Comparison of ENCODE assay signal across 8 cellular contexts in genomic region chr10:101161494-101162299, GRCh38. TPM values are rescaled to one million over a fixed set of nuclear protein-coding genes. Genes with fewer than 3 reads are reported as not detected.
DNase-seq lines count a peak whose midpoint lies in the region; ATAC-seq and TF ChIP-seq lines count a peak whose summit lies in the region.

No MANE protein-coding gene starts in this region.

- H3K4me3 ChIP-seq in DOHH2 (ENCODE audit: low read length): no peak overlapping the region
- H3K4me3 ChIP-seq in SJCRH30: peak overlapping the region; percentile 42
- peak overlapping the region; percentile 18 for H3K4me3 ChIP-seq in suprapubic skin

- no peak for TF ChIP-seq EP300 in suprapubic skin (IDR thresholded peaks at IDR 0.05)

- DNase-seq in Kasumi-1 (lab: John Stamatoyannopoulos, UW): peak; percentile 91 to 95
- peak; percentile 73 to 96 for DNase-seq in SJCRH30
- DNase-seq in activated effector memory CD4-positive, alpha-beta T cell treated with anti-CD3 and anti-CD28 coated beads, Interleukin-2, amount 50 U/mL, for 16 hours: peak; percentile 89
- peak; percentile 78 for DNase-seq in germinal center (ENCODE audit: low spot score)
- DNase-seq in osteocyte (ENCODE audit: extremely low spot score, unreplicated experiment): peak; percentile 90
- DNase-seq in suprapubic skin (ENCODE audit: low spot score in 2 of 2): peak in 1 of 2 donors; percentile 66

- no peaks in the 10 kb centered on the region for H3F3A ChIP-seq in DOHH2 (ENCODE audit: control insufficient read depth, insufficient read depth)

- no peaks in the 10 kb centered on the region for H3K9me2 ChIP-seq in DOHH2 (replicated peaks; ENCODE audit: control insufficient read depth, low read length)

- H3K27me3 ChIP-seq in DOHH2 (ENCODE audit: control insufficient read depth, low read length): peaks cover 52% of the 10 kb centered on the region
- peaks cover 9% of the 10 kb centered on the region for H3K27me3 ChIP-seq in SJCRH30
- H3K27me3 ChIP-seq in suprapubic skin: peaks cover 75% of the 10 kb centered on the region

- H3K4me1 Mint-ChIP-seq in osteocyte (ENCODE audit: unreplicated experiment): peaks cover 4% of the 10 kb centered on the region

- TF ChIP-seq CTCF in DOHH2 (IDR thresholded peaks at IDR 0.05; ENCODE audit: low read depth, low read length, poor library complexity, severe bottlenecking) (peak; percentile 98), osteocyte (IDR thresholded peaks at IDR 0.05) (peak; percentile 96), suprapubic skin (IDR thresholded peaks at IDR 0.05) (peak; percentile 73 to 95)

- H3K27ac Mint-ChIP-seq in osteocyte (ENCODE audit: unreplicated experiment): no peak overlapping the region

- H4K20me1 ChIP-seq in DOHH2 (ENCODE audit: control insufficient read depth, insufficient read depth, low read depth, low read length): no peaks in the 10 kb centered on the region

- H3K79me2 ChIP-seq in DOHH2 (ENCODE audit: control insufficient read depth, low read length): no peaks in the 10 kb centered on the region

- TF ChIP-seq POLR2A in suprapubic skin (IDR thresholded peaks at IDR 0.05): no peak

- H3K4me3 Mint-ChIP-seq in osteocyte (ENCODE audit: unreplicated experiment): peak overlapping the region; percentile 55

- H3K36me3 ChIP-seq in DOHH2 (ENCODE audit: control insufficient read depth, low read length) (no peaks in the 10 kb centered on the region), SJCRH30 (no peaks in the 10 kb centered on the region), suprapubic skin (no peaks in the 10 kb centered on the region)

- no peaks in the 10 kb centered on the region for H3K9me3 Mint-ChIP-seq in osteocyte (ENCODE audit: unreplicated experiment)

- H3K27ac ChIP-seq in DOHH2 (ENCODE audit: low read depth, low read length) (no peak overlapping the region), SJCRH30 (no peak overlapping the region), suprapubic skin (no peak overlapping the region)

- ATAC-seq in GM21447 (IDR thresholded peaks at IDR 0.05; ENCODE audit: unreplicated experiment): no peak

- H3K4me2 ChIP-seq in DOHH2 (ENCODE audit: low read length): no peak overlapping the region; the same call in 1 of the 2 replicates

- peaks cover 78% of the 10 kb centered on the region for H3K27me3 Mint-ChIP-seq in osteocyte (ENCODE audit: unreplicated experiment)

- H3K4me1 ChIP-seq in DOHH2 (ENCODE audit: control insufficient read depth, low read length) (peaks cover 13% of the 10 kb centered on the region), SJCRH30 (peaks cover 7% of the 10 kb centered on the region), suprapubic skin (peaks cover 6% of the 10 kb centered on the region)

- H3K9me3 ChIP-seq in DOHH2 (ENCODE audit: control insufficient read depth, insufficient read depth, low read length) (no peaks in the 10 kb centered on the region), SJCRH30 (replicated peaks) (no peaks in the 10 kb centered on the region), suprapubic skin (no peaks in the 10 kb centered on the region)

- no peaks in the 10 kb centered on the region for H3K36me3 Mint-ChIP-seq in osteocyte (ENCODE audit: unreplicated experiment)

- WGBS in suprapubic skin: 5% methylated on average over 20 of the region's 20 CpGs

RNA-seq across cellular contexts. Expression of gene TLX1, which starts 30.6 kb away (rescaled TPM):
- total RNA-seq in SJCRH30 (2014; rRNA removed; shearing (Covaris generic)): not detected in 2 replicates
- not detected in 2 replicates for total RNA-seq in osteocyte
- total RNA-seq in suprapubic skin: not detected
